Comparison of ENCODE assay signal across 24 cellular contexts in the genomic region with DNA sequence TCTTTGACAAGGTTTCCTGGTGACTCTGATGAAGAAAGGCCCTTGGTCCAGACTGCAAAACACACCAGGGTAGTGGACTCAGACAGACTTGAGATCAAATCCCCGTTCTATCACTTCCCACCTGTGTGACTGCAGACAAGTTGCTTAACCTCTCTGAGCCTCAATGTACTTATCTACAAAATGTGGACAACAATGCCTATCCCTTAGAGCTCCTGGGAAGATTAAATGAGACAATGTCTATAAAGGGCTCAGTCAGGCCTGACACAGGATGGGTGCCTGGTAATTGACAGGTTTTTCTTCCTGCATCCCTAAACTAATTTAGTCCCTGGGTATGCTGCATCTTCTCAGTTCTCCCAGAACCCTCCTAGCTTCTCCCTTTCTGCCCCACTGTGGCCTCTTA. TPM values are rescaled to one million over a fixed set of nuclear protein-coding genes. Genes with fewer than 3 reads are reported as not detected.
A peak's percentile ranks its signal among the peaks of the same experiment; 100 is the strongest.
DNase-seq lines count a peak whose midpoint lies in the region; ATAC-seq and TF ChIP-seq lines count a peak whose summit lies in the region.
"Had no signal": no experiment of that assay in that cellular context is flagged by ENCODE, and none has a peak within 500 bp of the region (broad histone marks: within the 10 kb centered on the region; RNA-seq: fewer than 3 reads in every experiment).

No MANE protein-coding gene starts in this region.

- no peak for ATAC-seq in GM18868 (IDR thresholded peaks at IDR 0.05; ENCODE audit: unreplicated experiment)
- no peak for ATAC-seq in stimulated activated effector memory CD8-positive, alpha-beta T cell treated with anti-CD3 and anti-CD28 coated beads, Interleukin-12 subunit alpha, Interleukin-12 subunit beta, amount 100 ng/mL, for 72 hours
- ATAC-seq: activated CD4-positive, CD25-positive, alpha-beta regulatory T cell treated with anti-CD3 and anti-CD28 coated beads, Interleukin-2, amount 50 U/mL, for 24 hours; activated CD8-positive, alpha-beta T cell treated with anti-CD3 and anti-CD28 coated beads for 36 hours; gastroesophageal sphincter; naive thymus-derived CD4-positive, alpha-beta T cell; stimulated activated naive B cell treated with anti-CD40 and anti-IgM and Interleukin-4, amounts not matched to agents 10 μg/mL and 1 μg/mL and 100 μg/mL, for 72 hours had no signal

- peak; percentile 15 for DNase-seq in NCI-H146 treated with DMSO at 0.1 percent for 48 hours (lab: John Stamatoyannopoulos, UW; ENCODE audit: unreplicated experiment)
- DNase-seq in NCI-H146 (lab: John Stamatoyannopoulos, UW): no peak
- no peak for DNase-seq in mesothelial cell of epicardium (ENCODE audit: low spot score in 2 of 2, unreplicated experiment in 2 of 2)
- DNase-seq in type B pancreatic cell (ENCODE audit: extremely low spot score, unreplicated experiment): no peak
- DNase-seq in central memory CD4-positive, alpha-beta T cell: no peak
- DNase-seq in stimulated activated effector memory CD8-positive, alpha-beta T cell treated with anti-CD3 and anti-CD28 coated beads, Interleukin-12 subunit alpha, Interleukin-12 subunit beta, amount 100 ng/mL, for 72 hours (ENCODE audit: low spot score in 2 of 2): no peak
- DNase-seq: 8988T; activated CD8-positive, alpha-beta T cell treated with anti-CD3 and anti-CD28 coated beads for 36 hours; activated naive CD4-positive, alpha-beta T cell treated with anti-CD3 and anti-CD28 coated beads, Interleukin-2, amount 10 ng/mL, durations not matched to agents 7 days and 5 days; activated T-cell treated with anti-CD3 and anti-CD28 coated beads, Interleukin-2, amount 50 U/mL, for 24 hours; aorta; cerebellar nuclear complex; effector memory CD4-positive, alpha-beta T cell; esophagus squamous epithelium; naive thymus-derived CD4-positive, alpha-beta T cell; NCI-H1694 treated with DMSO at 0.1 percent for 48 hours; NCI-H226; stimulated activated CD4-positive, alpha-beta T cell treated with anti-CD3 and anti-CD28 coated beads, Interleukin-1b, Interleukin-23, amount 100 ng/mL, for 48 hours; stimulated activated naive B cell treated with anti-CD40 and anti-IgM and Interleukin-4, amounts not matched to agents 10 μg/mL and 1 μg/mL and 100 μg/mL, for 72 hours had no signal

- TF ChIP-seq CTCF in VCaP (conservative IDR thresholded peaks at IDR 0.05): no peak
- no peak for TF ChIP-seq CTCF in mesothelial cell of epicardium (IDR thresholded peaks at IDR 0.05; ENCODE audit: unreplicated experiment)
- no peak for TF ChIP-seq CTCF in type B pancreatic cell (conservative IDR thresholded peaks at IDR 0.05)

- H3K4me3 Mint-ChIP-seq in mesothelial cell of epicardium (no peak overlapping the region), type B pancreatic cell (peak overlapping the region; percentile 51)
- no peak overlapping the region for H3K4me3 Mint-ChIP-seq in stimulated activated effector memory CD8-positive, alpha-beta T cell treated with anti-CD3 and anti-CD28 coated beads, Interleukin-12 subunit alpha, Interleukin-12 subunit beta, amount 100 ng/mL, for 72 hours
- H3K4me3 Mint-ChIP-seq: activated CD8-positive, alpha-beta T cell treated with anti-CD3 and anti-CD28 coated beads for 36 hours; activated naive CD4-positive, alpha-beta T cell treated with anti-CD3 and anti-CD28 coated beads, Interleukin-2, amount 10 ng/mL, durations not matched to agents 7 days and 5 days; activated T-cell treated with anti-CD3 and anti-CD28 coated beads, Interleukin-2, amount 50 U/mL, for 24 hours; B cell; naive thymus-derived CD4-positive, alpha-beta T cell; stimulated activated naive B cell treated with anti-CD40 and anti-IgM and Interleukin-4, amounts not matched to agents 10 μg/mL and 1 μg/mL and 100 μg/mL, for 72 hours had no signal

- H3K27me3 Mint-ChIP-seq in mesothelial cell of epicardium (ENCODE audit: low read depth) (peaks cover 4% of the 10 kb centered on the region), type B pancreatic cell (peaks cover under 1% of the 10 kb centered on the region)

- H3K36me3 Mint-ChIP-seq in mesothelial cell of epicardium: peaks cover 4% of the 10 kb centered on the region
- no peaks in the 10 kb centered on the region for H3K36me3 Mint-ChIP-seq in type B pancreatic cell
- H3K36me3 Mint-ChIP-seq in stimulated activated effector memory CD8-positive, alpha-beta T cell treated with anti-CD3 and anti-CD28 coated beads, Interleukin-12 subunit alpha, Interleukin-12 subunit beta, amount 100 ng/mL, for 72 hours: no peaks in the 10 kb centered on the region
- H3K36me3 Mint-ChIP-seq: activated naive CD4-positive, alpha-beta T cell treated with anti-CD3 and anti-CD28 coated beads, Interleukin-2, amount 10 ng/mL, durations not matched to agents 7 days and 5 days; stimulated activated naive B cell treated with anti-CD40 and anti-IgM and Interleukin-4, amounts not matched to agents 10 μg/mL and 1 μg/mL and 100 μg/mL, for 72 hours had no signal

- H3K4me1 Mint-ChIP-seq in mesothelial cell of epicardium (peaks cover 53% of the 10 kb centered on the region), type B pancreatic cell (ENCODE audit: unreplicated experiment) (peaks cover 33% of the 10 kb centered on the region)
- H3K4me1 Mint-ChIP-seq in stimulated activated effector memory CD8-positive, alpha-beta T cell treated with anti-CD3 and anti-CD28 coated beads, Interleukin-12 subunit alpha, Interleukin-12 subunit beta, amount 100 ng/mL, for 72 hours: no peaks in the 10 kb centered on the region
- H3K4me1 Mint-ChIP-seq: activated naive CD4-positive, alpha-beta T cell treated with anti-CD3 and anti-CD28 coated beads, Interleukin-2, amount 10 ng/mL, durations not matched to agents 7 days and 5 days had no signal

- peak overlapping the region; percentile 84 for H3K27ac ChIP-seq in VCaP
- H3K27ac ChIP-seq: esophagus squamous epithelium, gastroesophageal sphincter had no signal

- H3K9me3 Mint-ChIP-seq in mesothelial cell of epicardium (peaks cover 6% of the 10 kb centered on the region), type B pancreatic cell (no peaks in the 10 kb centered on the region)
- H3K9me3 Mint-ChIP-seq in stimulated activated effector memory CD8-positive, alpha-beta T cell treated with anti-CD3 and anti-CD28 coated beads, Interleukin-12 subunit alpha, Interleukin-12 subunit beta, amount 100 ng/mL, for 72 hours: no peaks in the 10 kb centered on the region
- H3K9me3 Mint-ChIP-seq: activated CD8-positive, alpha-beta T cell treated with anti-CD3 and anti-CD28 coated beads for 36 hours; activated naive CD4-positive, alpha-beta T cell treated with anti-CD3 and anti-CD28 coated beads, Interleukin-2, amount 10 ng/mL, durations not matched to agents 7 days and 5 days; activated T-cell treated with anti-CD3 and anti-CD28 coated beads, Interleukin-2, amount 50 U/mL, for 24 hours had no signal

- H3K27ac Mint-ChIP-seq in mesothelial cell of epicardium (peak overlapping the region; percentile 85), type B pancreatic cell (peak overlapping the region; percentile 96)
- H3K27ac Mint-ChIP-seq in stimulated activated effector memory CD8-positive, alpha-beta T cell treated with anti-CD3 and anti-CD28 coated beads, Interleukin-12 subunit alpha, Interleukin-12 subunit beta, amount 100 ng/mL, for 72 hours: no peak overlapping the region
- H3K27ac Mint-ChIP-seq: activated CD8-positive, alpha-beta T cell treated with anti-CD3 and anti-CD28 coated beads for 36 hours; activated naive CD4-positive, alpha-beta T cell treated with anti-CD3 and anti-CD28 coated beads, Interleukin-2, amount 10 ng/mL, durations not matched to agents 7 days and 5 days; activated T-cell treated with anti-CD3 and anti-CD28 coated beads, Interleukin-2, amount 50 U/mL, for 24 hours; B cell; naive thymus-derived CD4-positive, alpha-beta T cell; stimulated activated naive B cell treated with anti-CD40 and anti-IgM and Interleukin-4, amounts not matched to agents 10 μg/mL and 1 μg/mL and 100 μg/mL, for 72 hours had no signal

RNA-seq across cellular contexts. Expression of gene ZBTB40, which starts 37.9 kb away (rescaled TPM):
- total RNA-seq in mesothelial cell of epicardium: 24.3 to 26.8 TPM (median 24.8 TPM) in 3 replicates
- total RNA-seq in type B pancreatic cell (ENCODE audit: low replicate concordance): 26.9 and 27.3 TPM in 2 replicates
